ENCODE assay signal across 1 cellular context in the genomic region with DNA sequence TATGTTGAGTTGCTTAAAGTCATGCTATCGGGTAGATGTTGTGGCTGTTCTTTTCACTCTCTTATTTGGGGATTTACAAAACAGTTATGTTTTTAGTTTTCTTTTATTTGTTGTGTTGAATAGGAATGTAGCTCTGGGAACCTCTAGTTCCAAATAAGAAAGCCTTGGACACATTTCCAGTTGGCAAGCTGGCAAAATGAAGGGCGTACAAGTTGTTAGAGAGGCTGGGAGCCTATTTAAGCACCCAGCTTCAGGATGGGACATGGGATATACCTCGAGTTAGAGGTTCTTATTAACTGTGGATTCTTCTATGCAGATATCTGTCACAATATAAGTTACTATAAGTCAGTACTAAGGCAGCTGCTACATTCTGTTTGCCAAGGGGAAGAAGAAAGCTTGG.
TF ChIP-seq lines count a peak whose summit lies in the region.

No MANE protein-coding gene starts in this region.

TF ChIP-seq in HepG2, 621 proteins besides CTCF, POLR2A, EP300 and RAD21:
- TF ChIP-seq SYNCRIP (IDR thresholded peaks at IDR 0.05; ENCODE audit: insufficient read depth, low read depth, low read length), result no peak
- TF ChIP-seq JUN (CRISPR knock-in tag; IDR thresholded peaks at IDR 0.05), result no peak
- no peak for TF ChIP-seq CEBPB (IDR thresholded peaks at IDR 0.05; ENCODE audit: borderline replicate concordance, low read depth, low read length)
- TF ChIP-seq ZNF850 (CRISPR knock-in tag; conservative IDR thresholded peaks at IDR 0.05), result no peak
- TF ChIP-seq ZNF790 (CRISPR knock-in tag; IDR thresholded peaks at IDR 0.05; ENCODE audit: borderline replicate concordance), result no peak
- TF ChIP-seq ZSCAN20 (CRISPR knock-in tag; IDR thresholded peaks at IDR 0.05; ENCODE audit: borderline replicate concordance), result no peak
- TF ChIP-seq, protein P1, sequence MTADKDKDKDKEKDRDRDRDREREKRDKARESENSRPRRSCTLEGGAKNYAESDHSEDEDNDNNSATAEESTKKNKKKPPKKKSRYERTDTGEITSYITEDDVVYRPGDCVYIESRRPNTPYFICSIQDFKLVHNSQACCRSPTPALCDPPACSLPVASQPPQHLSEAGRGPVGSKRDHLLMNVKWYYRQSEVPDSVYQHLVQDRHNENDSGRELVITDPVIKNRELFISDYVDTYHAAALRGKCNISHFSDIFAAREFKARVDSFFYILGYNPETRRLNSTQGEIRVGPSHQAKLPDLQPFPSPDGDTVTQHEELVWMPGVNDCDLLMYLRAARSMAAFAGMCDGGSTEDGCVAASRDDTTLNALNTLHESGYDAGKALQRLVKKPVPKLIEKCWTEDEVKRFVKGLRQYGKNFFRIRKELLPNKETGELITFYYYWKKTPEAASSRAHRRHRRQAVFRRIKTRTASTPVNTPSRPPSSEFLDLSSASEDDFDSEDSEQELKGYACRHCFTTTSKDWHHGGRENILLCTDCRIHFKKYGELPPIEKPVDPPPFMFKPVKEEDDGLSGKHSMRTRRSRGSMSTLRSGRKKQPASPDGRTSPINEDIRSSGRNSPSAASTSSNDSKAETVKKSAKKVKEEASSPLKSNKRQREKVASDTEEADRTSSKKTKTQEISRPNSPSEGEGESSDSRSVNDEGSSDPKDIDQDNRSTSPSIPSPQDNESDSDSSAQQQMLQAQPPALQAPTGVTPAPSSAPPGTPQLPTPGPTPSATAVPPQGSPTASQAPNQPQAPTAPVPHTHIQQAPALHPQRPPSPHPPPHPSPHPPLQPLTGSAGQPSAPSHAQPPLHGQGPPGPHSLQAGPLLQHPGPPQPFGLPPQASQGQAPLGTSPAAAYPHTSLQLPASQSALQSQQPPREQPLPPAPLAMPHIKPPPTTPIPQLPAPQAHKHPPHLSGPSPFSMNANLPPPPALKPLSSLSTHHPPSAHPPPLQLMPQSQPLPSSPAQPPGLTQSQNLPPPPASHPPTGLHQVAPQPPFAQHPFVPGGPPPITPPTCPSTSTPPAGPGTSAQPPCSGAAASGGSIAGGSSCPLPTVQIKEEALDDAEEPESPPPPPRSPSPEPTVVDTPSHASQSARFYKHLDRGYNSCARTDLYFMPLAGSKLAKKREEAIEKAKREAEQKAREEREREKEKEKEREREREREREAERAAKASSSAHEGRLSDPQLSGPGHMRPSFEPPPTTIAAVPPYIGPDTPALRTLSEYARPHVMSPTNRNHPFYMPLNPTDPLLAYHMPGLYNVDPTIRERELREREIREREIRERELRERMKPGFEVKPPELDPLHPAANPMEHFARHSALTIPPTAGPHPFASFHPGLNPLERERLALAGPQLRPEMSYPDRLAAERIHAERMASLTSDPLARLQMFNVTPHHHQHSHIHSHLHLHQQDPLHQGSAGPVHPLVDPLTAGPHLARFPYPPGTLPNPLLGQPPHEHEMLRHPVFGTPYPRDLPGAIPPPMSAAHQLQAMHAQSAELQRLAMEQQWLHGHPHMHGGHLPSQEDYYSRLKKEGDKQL (CRISPR knock-in tag; IDR thresholded peaks at IDR 0.05; ENCODE audit: low read depth), result no peak
- no peak for TF ChIP-seq NFKB2 (CRISPR knock-in tag; IDR thresholded peaks at IDR 0.05; ENCODE audit: borderline replicate concordance)
- no peak for TF ChIP-seq ELF1 (CRISPR knock-in tag; IDR thresholded peaks at IDR 0.05)
- TF ChIP-seq NR3C1 (CRISPR knock-in tag; IDR thresholded peaks at IDR 0.05), result no peak
